10 cellular contexts compared by ENCODE assay signal in genomic region chr17:76076765-76077581, GRCh38. TPM values are rescaled to one million over a fixed set of nuclear protein-coding genes. Genes with fewer than 3 reads are reported as not detected.
A peak's percentile ranks its signal among the peaks of the same experiment; 100 is the strongest.
DNase-seq lines count a peak whose midpoint lies in the region; ATAC-seq and TF ChIP-seq lines count a peak whose summit lies in the region.
"Had no signal": no experiment of that assay in that cellular context is flagged by ENCODE, and none has a peak within 500 bp of the region (broad histone marks: within the 10 kb centered on the region; RNA-seq: fewer than 3 reads in every experiment).

No MANE protein-coding gene starts in this region.

- H3K27me3 ChIP-seq in CD8-positive, alpha-beta memory T cell (ENCODE audit: insufficient read depth, low read length, poor library complexity, severe bottlenecking): peaks cover 32% of the 10 kb centered on the region
- peaks cover 13 to 14% of the 10 kb centered on the region in 2 donors for H3K27me3 ChIP-seq in naive thymus-derived CD4-positive, alpha-beta T cell (ENCODE audit: control insufficient read depth in 2 of 2, insufficient read depth in 2 of 2, low read length in 2 of 2)
- no peaks in the 10 kb centered on the region for H3K27me3 ChIP-seq in testis

- peaks cover 23 to 69% (median 27%) of the 10 kb centered on the region in 3 donors for H3K4me1 Mint-ChIP-seq in CD8-positive, alpha-beta memory T cell
- peaks cover 35% of the 10 kb centered on the region for H3K4me1 Mint-ChIP-seq in activated naive CD8-positive, alpha-beta T cell treated with anti-CD3 and anti-CD28 coated beads, Interleukin-2, amount 50 U/mL, for 24 hours
- H3K4me1 Mint-ChIP-seq in naive thymus-derived CD4-positive, alpha-beta T cell: peaks cover 27 to 63% (median 43%) of the 10 kb centered on the region in 7 donors

- no peak for ATAC-seq in activated naive CD8-positive, alpha-beta T cell treated with anti-CD3 and anti-CD28 coated beads, Interleukin-2, amount 50 U/mL, for 24 hours
- ATAC-seq in naive thymus-derived CD4-positive, alpha-beta T cell: peak; percentile 66
- ATAC-seq in GM18511 (IDR thresholded peaks at IDR 0.05; ENCODE audit: unreplicated experiment): no peak

- H3K4me3 Mint-ChIP-seq in CD8-positive, alpha-beta memory T cell: peak overlapping the region; percentile 80 to 93 (median 83)
- peak overlapping the region; percentile 67 for H3K4me3 Mint-ChIP-seq in activated naive CD8-positive, alpha-beta T cell treated with anti-CD3 and anti-CD28 coated beads, Interleukin-2, amount 50 U/mL, for 24 hours
- peak overlapping the region; percentile 83 to 95 (median 86) for H3K4me3 Mint-ChIP-seq in naive thymus-derived CD4-positive, alpha-beta T cell

- H3K36me3 ChIP-seq in CD8-positive, alpha-beta memory T cell (ENCODE audit: insufficient read depth, low read length): no peaks in the 10 kb centered on the region
- H3K36me3 ChIP-seq in naive thymus-derived CD4-positive, alpha-beta T cell (ENCODE audit: control insufficient read depth in 2 of 3, insufficient read depth in 3 of 3, low read length in 3 of 3): peaks cover 0 to 5% (median 0%) of the 10 kb centered on the region in 3 experiments
- no peaks in the 10 kb centered on the region for H3K36me3 ChIP-seq in testis (ENCODE audit: low read depth, missing control alignments)

- TF ChIP-seq POLR2A in testis (IDR thresholded peaks at IDR 0.05): no peak

- peaks cover 51% of the 10 kb centered on the region for H3K4me1 ChIP-seq in CD8-positive, alpha-beta memory T cell (ENCODE audit: insufficient read depth, low read length)
- H3K4me1 ChIP-seq in naive thymus-derived CD4-positive, alpha-beta T cell (ENCODE audit: control insufficient read depth in 2 of 2, insufficient read depth in 2 of 2, low read length in 2 of 2): peaks cover 5 to 41% of the 10 kb centered on the region in 2 donors
- H3K4me1 ChIP-seq in testis: peaks cover 36% of the 10 kb centered on the region

- 0 to 4% methylated on average over 21 to 76 of the region's 82 CpGs for WGBS in testis, 2 donors

- H3K9me3 ChIP-seq in CD8-positive, alpha-beta memory T cell (ENCODE audit: low read length): no peaks in the 10 kb centered on the region
- H3K9me3 ChIP-seq in naive thymus-derived CD4-positive, alpha-beta T cell (ENCODE audit: control insufficient read depth in 2 of 3, low read length in 3 of 3): no peaks in the 10 kb centered on the region
- H3K9me3 ChIP-seq in testis: no peaks in the 10 kb centered on the region

- CTCF ChIA-PET in CD8-positive, alpha-beta memory T cell (lab: Charles Lee): interaction anchor here (0.9 to 1.3 kb wide), 2 partner anchors 62 to 63 kb away, joined by 3 to 4 read pairs; no protein-coding TSS in a partner anchor
- CTCF ChIA-PET in naive thymus-derived CD4-positive, alpha-beta T cell (lab: Charles Lee): interaction anchor here (0.6 kb wide), 1 partner anchor 76 kb away, joined by 3 read pairs; no protein-coding TSS in a partner anchor

- no peak overlapping the region for H3K27ac ChIP-seq in CD8-positive, alpha-beta memory T cell (ENCODE audit: low read depth, low read length)
- H3K27ac ChIP-seq in naive thymus-derived CD4-positive, alpha-beta T cell (ENCODE audit: low read depth, low read length): peak overlapping the region; percentile 36
- H3K27ac ChIP-seq in testis: no peak overlapping the region

- DNase-seq in CD8-positive, alpha-beta memory T cell: peak; percentile 19 to 74 (median 63)
- peak; percentile 55 for DNase-seq in NCI-H69 (lab: John Stamatoyannopoulos, UW)
- DNase-seq in activated naive CD8-positive, alpha-beta T cell treated with anti-CD3 and anti-CD28 coated beads, Interleukin-2, amount 50 U/mL, for 24 hours: peak; percentile 41
- peak; percentile 40 to 86 (median 73) for DNase-seq in naive thymus-derived CD4-positive, alpha-beta T cell
- no peak for DNase-seq in testis
- DNase-seq in Kasumi-1 (lab: John Stamatoyannopoulos, UW): no peak
- no peak for DNase-seq in EL
- DNase-seq: DND-41 had no signal

- POLR2A ChIA-PET in CD8-positive, alpha-beta memory T cell (lab: Charles Lee): interaction anchor here (0.6 to 1.4 kb wide), 4 partner anchors 13 to 476 kb away, joined by 3 to 7 read pairs (median 4); no protein-coding TSS in a partner anchor
- POLR2A ChIA-PET in naive thymus-derived CD4-positive, alpha-beta T cell (lab: Charles Lee): interaction anchor here (0.7 to 3.5 kb wide), 3 partner anchors 11 to 62 kb away, joined by 3 to 12 read pairs (median 5); partner anchors contain the start of gene EXOC7

- H3K9me3 Mint-ChIP-seq in CD8-positive, alpha-beta memory T cell: no peaks in the 10 kb centered on the region
- no peaks in the 10 kb centered on the region for H3K9me3 Mint-ChIP-seq in activated naive CD8-positive, alpha-beta T cell treated with anti-CD3 and anti-CD28 coated beads, Interleukin-2, amount 50 U/mL, for 24 hours
- H3K9me3 Mint-ChIP-seq in naive thymus-derived CD4-positive, alpha-beta T cell: no peaks in the 10 kb centered on the region

- intact Hi-C loops in naive thymus-derived CD4-positive, alpha-beta T cell (cut with micrococcal nuclease): loop anchor here in 1 of 2 donors (10.0 kb wide), 1 partner anchor 1878 kb away; the partner anchor contains the start of gene TNRC6C
- intact Hi-C loops in testis (cut with DNase I; ENCODE audit: low total_unique reads): no loop called here

- peaks cover 0 to 8% (median 0%) of the 10 kb centered on the region in 3 donors for H3K36me3 Mint-ChIP-seq in CD8-positive, alpha-beta memory T cell
- no peaks in the 10 kb centered on the region for H3K36me3 Mint-ChIP-seq in activated naive CD8-positive, alpha-beta T cell treated with anti-CD3 and anti-CD28 coated beads, Interleukin-2, amount 50 U/mL, for 24 hours (ENCODE audit: low read depth)
- H3K36me3 Mint-ChIP-seq in naive thymus-derived CD4-positive, alpha-beta T cell: peaks cover 0 to 5% (median 4%) of the 10 kb centered on the region in 5 donors

- peak overlapping the region; percentile 32 to 81 (median 50) for H3K27ac Mint-ChIP-seq in CD8-positive, alpha-beta memory T cell
- no peak overlapping the region for H3K27ac Mint-ChIP-seq in activated naive CD8-positive, alpha-beta T cell treated with anti-CD3 and anti-CD28 coated beads, Interleukin-2, amount 50 U/mL, for 24 hours
- H3K27ac Mint-ChIP-seq in naive thymus-derived CD4-positive, alpha-beta T cell: peak overlapping the region in 8 of 9 donors; percentile 52 to 97 (median 92)

- H3K4me3 ChIP-seq in CD8-positive, alpha-beta memory T cell (ENCODE audit: low read length): peak overlapping the region; percentile 49
- peak overlapping the region; percentile 53 for H3K4me3 ChIP-seq in naive thymus-derived CD4-positive, alpha-beta T cell (ENCODE audit: low read length)
- no peak overlapping the region for H3K4me3 ChIP-seq in testis

- TF ChIP-seq CTCF in testis (IDR thresholded peaks at IDR 0.05): no peak

- H3K27me3 Mint-ChIP-seq in CD8-positive, alpha-beta memory T cell: peaks cover 32 to 37% of the 10 kb centered on the region in 2 donors
- peaks cover 54% of the 10 kb centered on the region for H3K27me3 Mint-ChIP-seq in activated naive CD8-positive, alpha-beta T cell treated with anti-CD3 and anti-CD28 coated beads, Interleukin-2, amount 50 U/mL, for 24 hours
- H3K27me3 Mint-ChIP-seq in naive thymus-derived CD4-positive, alpha-beta T cell: peaks cover 17 to 62% (median 28%) of the 10 kb centered on the region in 5 donors

RNA-seq across cellular contexts. Expression of gene ZACN, which starts 2.0 kb away (rescaled TPM):
- 1 to 10 TPM; 2.8 to 3.0 TPM for total RNA-seq in CD8-positive, alpha-beta memory T cell
- 4.1 TPM for polyA plus RNA-seq in CD8-positive, alpha-beta memory T cell
- 1 to 10 TPM in 1 of 5 experiments, under 1 TPM in 3, not detected in 1; 0.24 to 1.1 (median 0.28) TPM for total RNA-seq in naive thymus-derived CD4-positive, alpha-beta T cell
- 1 to 10 TPM; 2.3 to 4.6 TPM for polyA plus RNA-seq in naive thymus-derived CD4-positive, alpha-beta T cell
- total RNA-seq in testis: under 1 TPM in 1 of 2 donors, not detected in 1; 0.31 TPM
- polyA plus RNA-seq in testis (ENCODE audit: insufficient read depth, low read depth, low replicate concordance): 0.13 TPM

RNA-seq across cellular contexts. Expression of gene GALR2, which starts 2.4 kb away (rescaled TPM):
- total RNA-seq in CD8-positive, alpha-beta memory T cell: 1 to 10 TPM; 2.7 to 3.1 TPM
- polyA plus RNA-seq in CD8-positive, alpha-beta memory T cell: not detected
- 1 to 10 TPM in 2 of 5 experiments, not detected in 3; 1.0 to 1.2 TPM for total RNA-seq in naive thymus-derived CD4-positive, alpha-beta T cell
- polyA plus RNA-seq in naive thymus-derived CD4-positive, alpha-beta T cell: under 1 TPM in 1 of 2 donors, not detected in 1; 0.13 TPM
- total RNA-seq in testis: 1 to 10 TPM in 1 of 2 donors, under 1 TPM in 1; 0.31 to 1.6 TPM
- polyA plus RNA-seq in testis (ENCODE audit: insufficient read depth, low read depth, low replicate concordance): 0.47 TPM
- total RNA-seq: NCI-H460 had no signal

RNA-seq across cellular contexts. Expression of gene SRP68, which starts 4.7 kb away (rescaled TPM):
- 100 to 1,000 TPM; 120 to 123 TPM for total RNA-seq in CD8-positive, alpha-beta memory T cell
- polyA plus RNA-seq in CD8-positive, alpha-beta memory T cell: 80.4 TPM
- total RNA-seq in naive thymus-derived CD4-positive, alpha-beta T cell: 100 to 1,000 TPM in 1 of 5 experiments, 10 to 100 TPM in 4; 70.8 to 105 (median 91.9) TPM
- 10 to 100 TPM; 69.6 to 94.0 TPM for polyA plus RNA-seq in naive thymus-derived CD4-positive, alpha-beta T cell
- total RNA-seq in testis: 10 to 100 TPM; 49.2 to 53.4 TPM
- 79.6 TPM for polyA plus RNA-seq in testis (ENCODE audit: insufficient read depth, low read depth, low replicate concordance)

RNA-seq across cellular contexts. Expression of gene EXOC7, which starts 26.6 kb away (rescaled TPM):
- 100 to 1,000 TPM; 105 to 109 TPM for total RNA-seq in CD8-positive, alpha-beta memory T cell
- polyA plus RNA-seq in CD8-positive, alpha-beta memory T cell: 69.3 TPM
- 100 to 1,000 TPM; 112 to 204 (median 160) TPM for total RNA-seq in naive thymus-derived CD4-positive, alpha-beta T cell
- polyA plus RNA-seq in naive thymus-derived CD4-positive, alpha-beta T cell: 10 to 100 TPM; 46.6 to 73.3 TPM
- total RNA-seq in testis: 100 to 1,000 TPM; 138 TPM
- polyA plus RNA-seq in testis (ENCODE audit: insufficient read depth, low read depth, low replicate concordance): 99.1 TPM

RNA-seq across cellular contexts. Expression of gene EVPL, which starts 49.9 kb away (rescaled TPM):
- total RNA-seq in CD8-positive, alpha-beta memory T cell: under 1 TPM; 0.07 to 0.11 TPM
- polyA plus RNA-seq in CD8-positive, alpha-beta memory T cell: not detected
- 1 to 10 TPM in 2 of 5 experiments, under 1 TPM in 3; 0.07 to 2.7 (median 0.39) TPM for total RNA-seq in naive thymus-derived CD4-positive, alpha-beta T cell
- polyA plus RNA-seq in naive thymus-derived CD4-positive, alpha-beta T cell: under 1 TPM in 1 of 2 donors, not detected in 1; 0.08 TPM
- 1 to 10 TPM; 2.7 to 3.5 TPM for total RNA-seq in testis
- polyA plus RNA-seq in testis (ENCODE audit: insufficient read depth, low read depth, low replicate concordance): 1.2 TPM

Comparison
In these comparisons a context has a peak if more than half of its experiments do, and no peak if none do; other contexts are left out.
1. DNase-seq: peak in CD8-positive, alpha-beta memory T cell (5 of 5), NCI-H69 (single experiment), activated naive CD8-positive, alpha-beta T cell treated with anti-CD3 and anti-CD28 coated beads, Interleukin-2, amount 50 U/mL, for 24 hours (single experiment) and naive thymus-derived CD4-positive, alpha-beta T cell (9 of 9); none in testis (single experiment), Kasumi-1 (0 of 2) and EL (single experiment).
2. H3K4me3 ChIP-seq: peak in CD8-positive, alpha-beta memory T cell (single experiment) and naive thymus-derived CD4-positive, alpha-beta T cell (single experiment); none in testis (0 of 2).
3. Peak in every context shown above with its lines, with median percentiles within 50 percentile points of each other: H3K4me3 Mint-ChIP-seq.